Comparison of ENCODE assay signal across 6 cellular contexts in genomic region chr7:50519350-50519749, GRCh38. TPM values are rescaled to one million over a fixed set of nuclear protein-coding genes. Genes with fewer than 3 reads are reported as not detected.
"Had no signal": no experiment of that assay in that cellular context is flagged by ENCODE, and none has a peak within 500 bp of the region (broad histone marks: within the 10 kb centered on the region; RNA-seq: fewer than 3 reads in every experiment).

No MANE protein-coding gene starts in this region.

RNA-seq across cellular contexts. Expression of gene DDC, which starts 45.9 kb away (rescaled TPM):
- total RNA-seq: GM23248, GM23338, H1, H4, H9, HFFc6 had no signal
